In genomic region chr14:20802341-20803084, GRCh38 we compare ENCODE assay signal across 15 cellular contexts. TPM values are rescaled to one million over a fixed set of nuclear protein-coding genes. Genes with fewer than 3 reads are reported as not detected.
A peak's percentile ranks its signal among the peaks of the same experiment; 100 is the strongest.
DNase-seq lines count a peak whose midpoint lies in the region; ATAC-seq and TF ChIP-seq lines count a peak whose summit lies in the region.
"Had no signal": no experiment of that assay in that cellular context is flagged by ENCODE, and none has a peak within 500 bp of the region (broad histone marks: within the 10 kb centered on the region; RNA-seq: fewer than 3 reads in every experiment).

Gene RNASE1 (minus strand): TSS chr14:20802844. CDS start chr14:20802068, 776 bp downstream.

- no peaks in the 10 kb centered on the region for H3K27me3 ChIP-seq in prostate gland (replicated peaks; ENCODE audit: insufficient read depth)

- intact Hi-C loops in CD14-positive monocyte (cut with micrococcal nuclease), result no loop called here
- intact Hi-C loops in prostate gland (cut with DNase I), result no loop called here
- intact Hi-C loops in activated CD8-positive, alpha-beta T cell treated with anti-CD3 and anti-CD28 coated beads for 36 hours (cut with micrococcal nuclease), result no loop called here
- intact Hi-C loops in activated CD4-positive, alpha-beta memory T cell treated with anti-CD3 and anti-CD28 coated beads for 36 hours (cut with micrococcal nuclease), result no loop called here

- H3K27ac Mint-ChIP-seq in CD14-positive monocyte, result peak within 1 kb of the TSS in 6 of 7 donors; percentile 20 to 85 (median 60)
- H3K27ac Mint-ChIP-seq in activated CD8-positive, alpha-beta T cell treated with anti-CD3 and anti-CD28 coated beads for 36 hours, result no peak within 1 kb of the TSS
- H3K27ac Mint-ChIP-seq in activated CD4-positive, alpha-beta memory T cell treated with anti-CD3 and anti-CD28 coated beads for 36 hours, result no peak within 1 kb of the TSS
- H3K27ac Mint-ChIP-seq: stimulated activated naive CD8-positive, alpha-beta T cell treated with anti-CD3 and anti-CD28 coated beads, Interleukin-15, Interleukin-2, amounts not matched to agents 100 ng/mL and 50 ng/mL, for 24 hours had no signal

- CTCF ChIA-PET in activated CD8-positive, alpha-beta T cell treated with anti-CD3 and anti-CD28 coated beads for 36 hours (lab: Charles Lee), result interaction anchor here (0.9 kb wide), 1 partner anchor 44 kb away, joined by 3 read pairs; no protein-coding TSS in a partner anchor
- CTCF ChIA-PET in activated CD4-positive, alpha-beta memory T cell treated with anti-CD3 and anti-CD28 coated beads for 36 hours (lab: Charles Lee), result no interaction called here

- H3K4me1 Mint-ChIP-seq in CD14-positive monocyte, result peaks cover 57% of the 10 kb centered on the region
- no peaks in the 10 kb centered on the region for H3K4me1 Mint-ChIP-seq in activated CD8-positive, alpha-beta T cell treated with anti-CD3 and anti-CD28 coated beads for 36 hours (ENCODE audit: low read depth)
- H3K4me1 Mint-ChIP-seq in activated CD4-positive, alpha-beta memory T cell treated with anti-CD3 and anti-CD28 coated beads for 36 hours (ENCODE audit: low read depth), result no peaks in the 10 kb centered on the region

- no peaks in the 10 kb centered on the region for H3K4me1 ChIP-seq in prostate gland (replicated peaks)

- DNase-seq in CD14-positive monocyte (ENCODE audit: low spot score) (no peak), caudate nucleus (lab: John Stamatoyannopoulos, UW) (peak in 54 of 61 donors; percentile 12 to 89 (median 68)), inferior parietal cortex (ENCODE audit: extremely low spot score) (peak; percentile 78), prostate gland (ENCODE audit: low spot score) (no peak), NCI-H2171 treated with DMSO at 0.1 percent for 48 hours (lab: John Stamatoyannopoulos, UW) (no peak)
- no peak for DNase-seq in activated CD8-positive, alpha-beta T cell treated with anti-CD3 and anti-CD28 coated beads for 36 hours
- no peak for DNase-seq in activated CD4-positive, alpha-beta memory T cell treated with anti-CD3 and anti-CD28 coated beads for 36 hours
- DNase-seq: activated effector memory CD4-positive, alpha-beta T cell treated with Interleukin-2 at 50 U/mL for 16 hours; foreskin fibroblast; GOT3; NCI-H446 had no signal

- ATAC-seq in HG02623 (IDR thresholded peaks at IDR 0.05; ENCODE audit: unreplicated experiment), result no peak
- no peak for ATAC-seq in activated CD8-positive, alpha-beta T cell treated with anti-CD3 and anti-CD28 coated beads for 36 hours
- ATAC-seq: GM12878 had no signal

- POLR2A ChIA-PET in activated CD8-positive, alpha-beta T cell treated with anti-CD3 and anti-CD28 coated beads for 36 hours (lab: Charles Lee), result no interaction called here
- POLR2A ChIA-PET in activated CD4-positive, alpha-beta memory T cell treated with anti-CD3 and anti-CD28 coated beads for 36 hours (lab: Charles Lee), result no interaction called here

- TF ChIP-seq CTCF in CD14-positive monocyte (IDR thresholded peaks at IDR 0.05), result no peak
- no peak for TF ChIP-seq CTCF in prostate gland (IDR thresholded peaks at IDR 0.05)
- no peak for TF ChIP-seq CTCF in activated CD8-positive, alpha-beta T cell treated with anti-CD3 and anti-CD28 coated beads for 36 hours (IDR thresholded peaks at IDR 0.05)

- H3K27me3 Mint-ChIP-seq in CD14-positive monocyte (ENCODE audit: low read depth in 3 of 3), result peaks cover 0 to 2% (median 0%) of the 10 kb centered on the region in 3 donors
- peaks cover 2% of the 10 kb centered on the region for H3K27me3 Mint-ChIP-seq in activated CD8-positive, alpha-beta T cell treated with anti-CD3 and anti-CD28 coated beads for 36 hours
- peaks cover 7% of the 10 kb centered on the region for H3K27me3 Mint-ChIP-seq in activated CD4-positive, alpha-beta memory T cell treated with anti-CD3 and anti-CD28 coated beads for 36 hours

- peak within 1 kb of the TSS in 1 of 2 donors; percentile 39 for H3K4me3 Mint-ChIP-seq in CD14-positive monocyte
- no peak within 1 kb of the TSS for H3K4me3 Mint-ChIP-seq in activated CD8-positive, alpha-beta T cell treated with anti-CD3 and anti-CD28 coated beads for 36 hours
- no peak within 1 kb of the TSS for H3K4me3 Mint-ChIP-seq in activated CD4-positive, alpha-beta memory T cell treated with anti-CD3 and anti-CD28 coated beads for 36 hours
- H3K4me3 Mint-ChIP-seq: stimulated activated naive CD8-positive, alpha-beta T cell treated with anti-CD3 and anti-CD28 coated beads, Interleukin-15, Interleukin-2, amounts not matched to agents 100 ng/mL and 50 ng/mL, for 24 hours had no signal

- no peaks in the 10 kb centered on the region for H3K36me3 ChIP-seq in prostate gland

- H3K36me3 Mint-ChIP-seq in CD14-positive monocyte, result no peaks in the 10 kb centered on the region
- H3K36me3 Mint-ChIP-seq in activated CD8-positive, alpha-beta T cell treated with anti-CD3 and anti-CD28 coated beads for 36 hours (ENCODE audit: low read depth), result no peaks in the 10 kb centered on the region
- H3K36me3 Mint-ChIP-seq in activated CD4-positive, alpha-beta memory T cell treated with anti-CD3 and anti-CD28 coated beads for 36 hours, result no peaks in the 10 kb centered on the region

- H3K27ac ChIP-seq in caudate nucleus (ENCODE audit: low read depth, low read length), result peak within 1 kb of the TSS; percentile 93
- no peak within 1 kb of the TSS for H3K27ac ChIP-seq in prostate gland

- WGBS in prostate gland, result 75% methylated on average over 11 of the region's 11 CpGs

- no peaks in the 10 kb centered on the region for H3K9me3 ChIP-seq in prostate gland

- peak within 1 kb of the TSS in 1 of 2 donors; percentile 5 for H3K4me3 ChIP-seq in prostate gland
- H3K4me3 ChIP-seq: GM12878 had no signal

- TF ChIP-seq POLR2A in prostate gland (IDR thresholded peaks at IDR 0.05), result peak; percentile 20

- no peaks in the 10 kb centered on the region for H3K9me3 Mint-ChIP-seq in CD14-positive monocyte
- no peaks in the 10 kb centered on the region for H3K9me3 Mint-ChIP-seq in activated CD8-positive, alpha-beta T cell treated with anti-CD3 and anti-CD28 coated beads for 36 hours
- no peaks in the 10 kb centered on the region for H3K9me3 Mint-ChIP-seq in activated CD4-positive, alpha-beta memory T cell treated with anti-CD3 and anti-CD28 coated beads for 36 hours
- H3K9me3 Mint-ChIP-seq: stimulated activated naive CD8-positive, alpha-beta T cell treated with anti-CD3 and anti-CD28 coated beads, Interleukin-15, Interleukin-2, amounts not matched to agents 100 ng/mL and 50 ng/mL, for 24 hours had no signal

RNA-seq across cellular contexts. Expression of gene RNASE1, which starts in this region (rescaled TPM):
- 100 to 1,000 TPM in 1 of 2 donors, 10 to 100 TPM in 1; 11.3 to 191 TPM for polyA plus RNA-seq in CD14-positive monocyte
- 1,000 to 10,000 TPM in 1 of 2 donors, 10 to 100 TPM in 1; 30.1 to 3,158 TPM for total RNA-seq in prostate gland
- total RNA-seq in activated CD8-positive, alpha-beta T cell treated with anti-CD3 and anti-CD28 coated beads for 36 hours, result not detected
- total RNA-seq in activated CD4-positive, alpha-beta memory T cell treated with anti-CD3 and anti-CD28 coated beads for 36 hours, result not detected
- total RNA-seq: T-helper 2 cell treated with Interferon-gamma antibody and Interleukin-4, amounts not matched to agents 100 ng/mL and 5 ng/mL, for 36 hours had no signal

Comparison
In these comparisons a context has a peak if more than half of its experiments do, and no peak if none do; other contexts are left out.
1. RNA of gene RNASE1 (total RNA-seq): 30.1 to 3,158 TPM in prostate gland; not detected in activated CD8-positive, alpha-beta T cell treated with anti-CD3 and anti-CD28 coated beads for 36 hours and not detected in activated CD4-positive, alpha-beta memory T cell treated with anti-CD3 and anti-CD28 coated beads for 36 hours; every median in the first group is over 10 times any median in the second.
2. DNase-seq: peak in caudate nucleus (54 of 61) and inferior parietal cortex (single experiment); none in CD14-positive monocyte (single experiment), prostate gland (single experiment), NCI-H2171 treated with DMSO at 0.1 percent for 48 hours (single experiment), activated CD8-positive, alpha-beta T cell treated with anti-CD3 and anti-CD28 coated beads for 36 hours (single experiment) and activated CD4-positive, alpha-beta memory T cell treated with anti-CD3 and anti-CD28 coated beads for 36 hours (single experiment).
3. H3K27ac Mint-ChIP-seq: peak in CD14-positive monocyte (6 of 7); none in activated CD8-positive, alpha-beta T cell treated with anti-CD3 and anti-CD28 coated beads for 36 hours (single experiment) and activated CD4-positive, alpha-beta memory T cell treated with anti-CD3 and anti-CD28 coated beads for 36 hours (single experiment).